ENCODE assay signal across 8 cellular contexts in the genomic region with DNA sequence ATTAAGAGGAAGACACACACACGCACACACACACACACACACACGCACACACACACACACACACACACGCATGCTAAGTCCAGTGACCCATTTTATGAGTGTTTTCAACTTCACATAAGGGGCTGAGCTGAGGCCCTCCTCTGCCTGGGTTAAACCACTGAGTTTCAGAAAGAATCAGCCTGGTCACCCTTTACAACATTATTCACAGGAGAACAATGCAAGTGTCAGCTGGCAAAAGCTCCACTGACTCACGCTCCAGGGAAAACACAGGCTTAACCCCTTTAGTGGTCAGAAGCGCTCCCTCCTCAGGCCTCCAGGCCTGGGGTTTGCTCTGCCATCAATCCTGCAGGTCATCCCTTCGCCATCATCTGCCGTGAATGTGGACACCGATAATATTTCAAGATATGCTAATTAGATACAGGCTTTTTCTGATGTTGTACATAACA. TPM values are rescaled to one million over a fixed set of nuclear protein-coding genes. Genes with fewer than 3 reads are reported as not detected.
A peak's percentile ranks its signal among the peaks of the same experiment; 100 is the strongest.
DNase-seq lines count a peak whose midpoint lies in the region; ATAC-seq, FAIRE-seq and TF ChIP-seq lines count a peak whose summit lies in the region.

No MANE protein-coding gene starts in this region.

- no peak overlapping the region for H2BK15ac ChIP-seq in neuronal stem cell (ENCODE audit: low read length)

- H3K4ac ChIP-seq in neuronal stem cell (ENCODE audit: low read length), result no peak overlapping the region

- peak; percentile 96 for FAIRE-seq in RCC 7860 (lab: Jason Lieb, UNC)

- peaks cover 2 to 3% of the 10 kb centered on the region in 2 donors for H3K36me3 ChIP-seq in neuronal stem cell (replicated peaks in 1 of 2; ENCODE audit: control insufficient read depth in 2 of 2, insufficient read depth in 2 of 2, low read length in 2 of 2)

- no peak overlapping the region for H2AK5ac ChIP-seq in neuronal stem cell (ENCODE audit: low read depth, low read length)

- H3K18ac ChIP-seq in neuronal stem cell (ENCODE audit: low read length), result no peak overlapping the region

- WGBS in neuronal stem cell (ENCODE audit: extremely low coverage in 2 of 2, insufficient read length in 2 of 2, insufficient replicate concordance in 1 of 2), 2 donors, result no CpG with 5 or more reads among the region's 8 CpGs

- CTCF ChIA-PET in GM10248 (lab: Yijun Ruan, JAX), result interaction anchor here (1.3 to 3.4 kb wide), 3 partner anchors 9 to 126 kb away, joined by 5 to 16 read pairs (median 5); no protein-coding TSS in a partner anchor

- no peak overlapping the region for H4K8ac ChIP-seq in neuronal stem cell (ENCODE audit: low read depth, low read length)

- H4K91ac ChIP-seq in neuronal stem cell (ENCODE audit: low read depth, low read length, poor library complexity), result no peak overlapping the region

- no peak for TF ChIP-seq CTCF in GM10248 (IDR thresholded peaks at IDR 0.05; ENCODE audit: control extremely low read depth, extremely low read depth, low read depth, missing control alignments)

- no peak overlapping the region for H3K9ac ChIP-seq in neuronal stem cell (ENCODE audit: low read depth, low read length, poor library complexity)

- no peaks in the 10 kb centered on the region for H3K9me3 ChIP-seq in neuronal stem cell (replicated peaks in 1 of 2; ENCODE audit: control insufficient read depth in 2 of 2, insufficient read depth in 1 of 2, low read depth in 1 of 2, low read length in 2 of 2)

- H2BK120ac ChIP-seq in neuronal stem cell (ENCODE audit: low read depth, low read length), result no peak overlapping the region

- peak overlapping the region; percentile 26 for H2AFZ ChIP-seq in neuronal stem cell (ENCODE audit: low read length)

- no peak overlapping the region for H2BK12ac ChIP-seq in neuronal stem cell (ENCODE audit: low read length)

- no peaks in the 10 kb centered on the region for H3K27me3 ChIP-seq in neuronal stem cell (ENCODE audit: control insufficient read depth in 3 of 3, insufficient read depth in 3 of 3, low read depth in 1 of 3, low read length in 3 of 3)

- H3K14ac ChIP-seq in neuronal stem cell (ENCODE audit: low read length), result no peak overlapping the region

- peaks cover 17 to 22% of the 10 kb centered on the region in 2 donors for H3K4me1 ChIP-seq in neuronal stem cell (ENCODE audit: control insufficient read depth in 2 of 2, insufficient read depth in 1 of 2, low read depth in 1 of 2, low read length in 2 of 2)

- no peak for ATAC-seq in GM18502 (IDR thresholded peaks at IDR 0.05; ENCODE audit: poor library complexity, unreplicated experiment)
- no peak for ATAC-seq in HG02885 (IDR thresholded peaks at IDR 0.05; ENCODE audit: poor library complexity, unreplicated experiment)
- no peak for ATAC-seq in HG03378 (IDR thresholded peaks at IDR 0.05; ENCODE audit: unreplicated experiment)

- H2BK5ac ChIP-seq in neuronal stem cell (ENCODE audit: low read length), result no peak overlapping the region

- DNase-seq in AG08395 (ENCODE audit: low spot score), result peak; percentile 97
- peak; percentile 93 for DNase-seq in RCC 7860 (ENCODE audit: low spot score)
- DNase-seq in fibroblast of peridontal ligament (ENCODE audit: extremely low read depth), result peak; percentile 98
- DNase-seq in neuronal stem cell (ENCODE audit: low spot score), result peak; percentile 61
- DNase-seq in GM10248 (ENCODE audit: extremely low spot score), result no peak

- peaks cover 2% of the 10 kb centered on the region for H3K79me1 ChIP-seq in neuronal stem cell (ENCODE audit: low read depth, low read length)

- peak overlapping the region; percentile 63 for H3K27ac ChIP-seq in neuronal stem cell (replicated peaks; ENCODE audit: low read length)

- H3K4me3 ChIP-seq in neuronal stem cell (ENCODE audit: low read length in 2 of 2), result no peak overlapping the region

- POLR2A ChIA-PET in GM10248 (lab: Yijun Ruan, JAX), result interaction anchor here (0.6 kb wide), 1 partner anchor 146 kb away, joined by 3 read pairs; no protein-coding TSS in a partner anchor

- peak overlapping the region; percentile 27 for H3K4me2 ChIP-seq in neuronal stem cell (ENCODE audit: insufficient read depth, low read length, poor library complexity, severe bottlenecking)

- no peak overlapping the region for H3K23ac ChIP-seq in neuronal stem cell (ENCODE audit: low read depth, low read length, poor library complexity)

RNA-seq across cellular contexts. Expression of a gene that starts 46.9 kb away (rescaled TPM):
- 7.3 TPM for polyA plus RNA-seq in neuronal stem cell (2013, experiment 1 of 2)
- 8.3 TPM for polyA plus RNA-seq in neuronal stem cell (2013, experiment 2 of 2)

RNA-seq across cellular contexts. Expression of a gene that starts 47.0 kb away (rescaled TPM):
- polyA plus RNA-seq in neuronal stem cell (2013, experiment 1 of 2), result 5.4 TPM
- polyA plus RNA-seq in neuronal stem cell (2013, experiment 2 of 2), result 4.4 TPM
